ENCODE assay signal across 28 cellular contexts in genomic region chr2:38900726-38901125, GRCh38. TPM values are rescaled to one million over a fixed set of nuclear protein-coding genes. Genes with fewer than 3 reads are reported as not detected.
"Had no signal": no experiment of that assay in that cellular context is flagged by ENCODE, and none has a peak within 500 bp of the region (broad histone marks: within the 10 kb centered on the region; RNA-seq: fewer than 3 reads in every experiment).

No MANE protein-coding gene starts in this region.

- H3K4me1 Mint-ChIP-seq: naive thymus-derived CD4-positive, alpha-beta T cell; stimulated activated effector memory CD8-positive, alpha-beta T cell treated with anti-CD3 and anti-CD28 coated beads, Interleukin-12 subunit alpha, Interleukin-12 subunit beta, amount 100 ng/mL, for 72 hours had no signal

- H3K36me3 Mint-ChIP-seq: naive thymus-derived CD4-positive, alpha-beta T cell; natural killer cell treated with Interleukin-12 subunit alpha and Interleukin-12 subunit beta and Interleukin-15 and Interleukin-18, amount 100 ng/mL, for 72 hours; stimulated activated effector memory CD8-positive, alpha-beta T cell treated with anti-CD3 and anti-CD28 coated beads, Interleukin-12 subunit alpha, Interleukin-12 subunit beta, amount 100 ng/mL, for 72 hours had no signal

- H3K4me3 ChIP-seq: heart right ventricle, hepatocyte, left ventricle myocardium inferior, lung, mucosa of descending colon, pancreas, prostate gland, sigmoid colon, spleen, stomach, suprapubic skin, thoracic aorta, tibial artery, upper lobe of right lung had no signal

- H2AFZ ChIP-seq: hepatocyte had no signal

- H3K27ac Mint-ChIP-seq: naive thymus-derived CD4-positive, alpha-beta T cell; natural killer cell treated with Interleukin-12 subunit alpha and Interleukin-12 subunit beta and Interleukin-15 and Interleukin-18, amount 100 ng/mL, for 72 hours; stimulated activated effector memory CD8-positive, alpha-beta T cell treated with anti-CD3 and anti-CD28 coated beads, Interleukin-12 subunit alpha, Interleukin-12 subunit beta, amount 100 ng/mL, for 72 hours had no signal

- ATAC-seq: heart right ventricle; mucosa of descending colon; naive thymus-derived CD4-positive, alpha-beta T cell; natural killer cell treated with Interleukin-12 subunit alpha and Interleukin-12 subunit beta and Interleukin-15 and Interleukin-18, amount 100 ng/mL, for 72 hours; pancreas; right cardiac atrium; stimulated activated effector memory CD8-positive, alpha-beta T cell treated with anti-CD3 and anti-CD28 coated beads, Interleukin-12 subunit alpha, Interleukin-12 subunit beta, amount 100 ng/mL, for 72 hours; upper lobe of right lung had no signal

- H3K9me3 Mint-ChIP-seq: naive thymus-derived CD4-positive, alpha-beta T cell; natural killer cell treated with Interleukin-12 subunit alpha and Interleukin-12 subunit beta and Interleukin-15 and Interleukin-18, amount 100 ng/mL, for 72 hours; stimulated activated effector memory CD8-positive, alpha-beta T cell treated with anti-CD3 and anti-CD28 coated beads, Interleukin-12 subunit alpha, Interleukin-12 subunit beta, amount 100 ng/mL, for 72 hours had no signal

- H3K36me3 ChIP-seq: heart right ventricle, left ventricle myocardium inferior, pancreas, prostate gland, sigmoid colon, spleen, stomach, suprapubic skin, thoracic aorta, tibial artery, upper lobe of right lung had no signal

- H3K4me3 Mint-ChIP-seq: naive thymus-derived CD4-positive, alpha-beta T cell; natural killer cell treated with Interleukin-12 subunit alpha and Interleukin-12 subunit beta and Interleukin-15 and Interleukin-18, amount 100 ng/mL, for 72 hours; stimulated activated effector memory CD8-positive, alpha-beta T cell treated with anti-CD3 and anti-CD28 coated beads, Interleukin-12 subunit alpha, Interleukin-12 subunit beta, amount 100 ng/mL, for 72 hours had no signal

- H3K79me2 ChIP-seq: hepatocyte had no signal

- H3K27me3 ChIP-seq: heart right ventricle, hepatocyte, pancreas, sigmoid colon, spleen, stomach, suprapubic skin, tibial artery, upper lobe of right lung had no signal

- H3K27ac ChIP-seq: heart right ventricle, hepatocyte, left ventricle myocardium inferior, pancreas, prostate gland, sigmoid colon, spleen, stomach, suprapubic skin, thoracic aorta, tibial artery, upper lobe of right lung had no signal

- H3K9me3 ChIP-seq: heart right ventricle, left ventricle myocardium inferior, mucosa of descending colon, pancreas, prostate gland, sigmoid colon, spleen, stomach, suprapubic skin, thoracic aorta, tibial artery, upper lobe of right lung had no signal

- H3K4me2 ChIP-seq: hepatocyte had no signal

- FAIRE-seq: pancreas, small intestine, urothelium cell line had no signal

- H3K4me1 ChIP-seq: heart right ventricle, left ventricle myocardium inferior, pancreas, prostate gland, sigmoid colon, spleen, stomach, suprapubic skin, tibial artery, upper lobe of right lung had no signal

- DNase-seq: heart right ventricle; islet precursor cell; left ventricle myocardium inferior; midbrain; mucosa of descending colon; naive thymus-derived CD4-positive, alpha-beta T cell; nucleus accumbens; pancreas; posterior cingulate gyrus; retina; right cardiac atrium; sigmoid colon; small intestine; spleen; stimulated activated CD4-positive, alpha-beta T cell treated with anti-CD3 and anti-CD28 coated beads, Interleukin-4, amount 100 ng/mL, for 24 hours; stimulated activated naive CD4-positive, alpha-beta T cell; stomach; tibial artery; trophoblast cell; upper lobe of right lung had no signal

RNA-seq across cellular contexts. Expression of gene ARHGEF33, which starts 11.1 kb away (rescaled TPM):
- polyA plus RNA-seq: naive thymus-derived CD4-positive, alpha-beta T cell had no signal
